In genomic region chr6:154751020-154751800, GRCh38 we compare ENCODE assay signal across 31 cellular contexts. TPM values are rescaled to one million over a fixed set of nuclear protein-coding genes. Genes with fewer than 3 reads are reported as not detected.
A peak's percentile ranks its signal among the peaks of the same experiment; 100 is the strongest.
DNase-seq lines count a peak whose midpoint lies in the region; ATAC-seq and TF ChIP-seq lines count a peak whose summit lies in the region.
"Had no signal": no experiment of that assay in that cellular context is flagged by ENCODE, and none has a peak within 500 bp of the region (broad histone marks: within the 10 kb centered on the region; RNA-seq: fewer than 3 reads in every experiment).

No MANE protein-coding gene starts in this region.

- no peak overlapping the region for H3K4me3 Mint-ChIP-seq in activated CD4-positive, alpha-beta T cell treated with anti-CD3 and anti-CD28 coated beads for 36 hours
- peak overlapping the region in 4 of 5 donors; percentile 46 to 69 (median 62) for H3K4me3 Mint-ChIP-seq in immature natural killer cell
- no peak overlapping the region for H3K4me3 Mint-ChIP-seq in stimulated activated naive B cell treated with anti-CD40 and anti-IgM and Interleukin-4, amounts not matched to agents 10 μg/mL and 1 μg/mL and 100 μg/mL, for 72 hours
- H3K4me3 Mint-ChIP-seq in glutamatergic neuron (ENCODE audit: unreplicated experiment), result no peak overlapping the region
- H3K4me3 Mint-ChIP-seq: activated CD8-positive, alpha-beta T cell treated with anti-CD3 and anti-CD28 coated beads for 36 hours; activated naive CD4-positive, alpha-beta T cell treated with anti-CD3 and anti-CD28 coated beads, Interleukin-2, amount 50 U/mL, for 24 hours; neural progenitor cell had no signal

- CTCF ChIA-PET in activated CD4-positive, alpha-beta T cell treated with anti-CD3 and anti-CD28 coated beads for 36 hours (lab: Charles Lee), result interaction anchor here (0.6 to 1.4 kb wide), 4 partner anchors 12 to 75 kb away, joined by 3 to 4 read pairs (median 3); no protein-coding TSS in a partner anchor

- H3K36me3 Mint-ChIP-seq in activated CD4-positive, alpha-beta T cell treated with anti-CD3 and anti-CD28 coated beads for 36 hours (ENCODE audit: low read depth), result peaks cover 16% of the 10 kb centered on the region
- peaks cover 0 to 3% (median 3%) of the 10 kb centered on the region in 3 donors for H3K36me3 Mint-ChIP-seq in immature natural killer cell
- peaks cover 6 to 21% of the 10 kb centered on the region in 2 donors for H3K36me3 Mint-ChIP-seq in stimulated activated naive B cell treated with anti-CD40 and anti-IgM and Interleukin-4, amounts not matched to agents 10 μg/mL and 1 μg/mL and 100 μg/mL, for 72 hours
- no peaks in the 10 kb centered on the region for H3K36me3 Mint-ChIP-seq in glutamatergic neuron (ENCODE audit: unreplicated experiment)

- no peak overlapping the region for H3K27ac Mint-ChIP-seq in activated CD4-positive, alpha-beta T cell treated with anti-CD3 and anti-CD28 coated beads for 36 hours
- peak overlapping the region in 5 of 6 donors; percentile 1 to 89 (median 76) for H3K27ac Mint-ChIP-seq in immature natural killer cell
- H3K27ac Mint-ChIP-seq in stimulated activated naive B cell treated with anti-CD40 and anti-IgM and Interleukin-4, amounts not matched to agents 10 μg/mL and 1 μg/mL and 100 μg/mL, for 72 hours, result peak overlapping the region; percentile 66
- H3K27ac Mint-ChIP-seq in glutamatergic neuron (ENCODE audit: unreplicated experiment), result no peak overlapping the region
- H3K27ac Mint-ChIP-seq: activated CD8-positive, alpha-beta T cell treated with anti-CD3 and anti-CD28 coated beads for 36 hours; activated naive CD4-positive, alpha-beta T cell treated with anti-CD3 and anti-CD28 coated beads, Interleukin-2, amount 50 U/mL, for 24 hours; neural progenitor cell had no signal

- intact Hi-C loops in activated CD4-positive, alpha-beta T cell treated with anti-CD3 and anti-CD28 coated beads for 36 hours (cut with DNase I, micrococcal nuclease), result loop anchor here in 1 of 2 experiments (2.0 kb wide), 1 partner anchor 22 kb away; no protein-coding TSS in a partner anchor

- no peak for TF ChIP-seq CTCF in glutamatergic neuron (IDR thresholded peaks at IDR 0.05; ENCODE audit: partially characterized antibody, unreplicated experiment)

- no peaks in the 10 kb centered on the region for H3K9me3 Mint-ChIP-seq in activated CD4-positive, alpha-beta T cell treated with anti-CD3 and anti-CD28 coated beads for 36 hours (ENCODE audit: low read depth)
- H3K9me3 Mint-ChIP-seq in immature natural killer cell (no peaks in the 10 kb centered on the region), glutamatergic neuron (ENCODE audit: unreplicated experiment) (peaks cover 2% of the 10 kb centered on the region)
- no peaks in the 10 kb centered on the region for H3K9me3 Mint-ChIP-seq in stimulated activated naive B cell treated with anti-CD40 and anti-IgM and Interleukin-4, amounts not matched to agents 10 μg/mL and 1 μg/mL and 100 μg/mL, for 72 hours
- H3K9me3 Mint-ChIP-seq: activated CD8-positive, alpha-beta T cell treated with anti-CD3 and anti-CD28 coated beads for 36 hours; activated naive CD4-positive, alpha-beta T cell treated with anti-CD3 and anti-CD28 coated beads, Interleukin-2, amount 50 U/mL, for 24 hours; IgD-negative memory B cell had no signal

- peaks cover 63% of the 10 kb centered on the region for H3K4me1 Mint-ChIP-seq in activated CD4-positive, alpha-beta T cell treated with anti-CD3 and anti-CD28 coated beads for 36 hours
- H3K4me1 Mint-ChIP-seq in immature natural killer cell, result peaks cover 81 to 92% of the 10 kb centered on the region in 2 donors
- peaks cover 17 to 48% of the 10 kb centered on the region in 2 donors for H3K4me1 Mint-ChIP-seq in stimulated activated naive B cell treated with anti-CD40 and anti-IgM and Interleukin-4, amounts not matched to agents 10 μg/mL and 1 μg/mL and 100 μg/mL, for 72 hours
- peaks cover 23% of the 10 kb centered on the region for H3K4me1 Mint-ChIP-seq in glutamatergic neuron (ENCODE audit: low read depth, unreplicated experiment)
- H3K4me1 Mint-ChIP-seq: neural progenitor cell had no signal

- in situ Hi-C loops in G401 (cut with HindIII; ENCODE audit: low sequenced_read_pairs), result no loop called here

- peak; percentile 60 for DNase-seq in activated CD4-positive, alpha-beta T cell treated with anti-CD3 and anti-CD28 coated beads for 36 hours
- no peak for DNase-seq in activated CD4-positive, alpha-beta T cell treated with anti-CD3 and anti-CD28 coated beads for 4 hours
- DNase-seq in stimulated activated naive CD4-positive, alpha-beta T cell treated with Interleukin-2 at 50 U/mL for 16 hours (lab: John Stamatoyannopoulos, UW), result peak; percentile 7
- no peak for DNase-seq in stimulated activated naive CD4-positive, alpha-beta T cell (lab: John Stamatoyannopoulos, UW)
- DNase-seq in immature natural killer cell, result peak in 2 of 3 donors; percentile 16 to 22
- no peak for DNase-seq in stimulated activated naive B cell treated with anti-CD40 and anti-IgM and Interleukin-4, amounts not matched to agents 10 μg/mL and 1 μg/mL and 100 μg/mL, for 72 hours
- no peak for DNase-seq in G401 (ENCODE audit: low spot score)
- no peak for DNase-seq in glutamatergic neuron
- DNase-seq: activated CD8-positive, alpha-beta T cell treated with anti-CD3 and anti-CD28 coated beads for 36 hours; aorta; colonic mucosa; foreskin fibroblast; heart right ventricle; kidney glomerular epithelial cell; lower lobe of right lung; mucosa of descending colon; NCI-H1092 treated with DMSO at 0.1 percent for 48 hours; NCI-H187; NCI-H524; PC-3; right cardiac atrium; spleen; stomach; T-helper 9 cell; thyroid gland; WERI-Rb-1 had no signal

- no peaks in the 10 kb centered on the region for H3K27me3 Mint-ChIP-seq in activated CD4-positive, alpha-beta T cell treated with anti-CD3 and anti-CD28 coated beads for 36 hours
- peaks cover 0 to 4% (median 4%) of the 10 kb centered on the region in 3 donors for H3K27me3 Mint-ChIP-seq in immature natural killer cell (ENCODE audit: low read depth in 3 of 3)
- H3K27me3 Mint-ChIP-seq in stimulated activated naive B cell treated with anti-CD40 and anti-IgM and Interleukin-4, amounts not matched to agents 10 μg/mL and 1 μg/mL and 100 μg/mL, for 72 hours, result no peaks in the 10 kb centered on the region
- H3K27me3 Mint-ChIP-seq in glutamatergic neuron (ENCODE audit: unreplicated experiment), result no peaks in the 10 kb centered on the region
- H3K27me3 Mint-ChIP-seq: activated CD8-positive, alpha-beta T cell treated with anti-CD3 and anti-CD28 coated beads for 36 hours; activated naive CD4-positive, alpha-beta T cell treated with anti-CD3 and anti-CD28 coated beads, Interleukin-2, amount 50 U/mL, for 24 hours; IgD-negative memory B cell had no signal

- ATAC-seq in activated CD4-positive, alpha-beta T cell treated with anti-CD3 and anti-CD28 coated beads for 36 hours, result peak; percentile 70
- no peak for ATAC-seq in stimulated activated naive B cell treated with anti-CD40 and anti-IgM and Interleukin-4, amounts not matched to agents 10 μg/mL and 1 μg/mL and 100 μg/mL, for 72 hours (replicated peaks)
- ATAC-seq: activated CD8-positive, alpha-beta T cell treated with anti-CD3 and anti-CD28 coated beads for 36 hours; esophagus mucosa; heart right ventricle; lower lobe of right lung; mucosa of descending colon; PC-3; right cardiac atrium; Right ventricle myocardium inferior had no signal

- POLR2A ChIA-PET in activated CD4-positive, alpha-beta T cell treated with anti-CD3 and anti-CD28 coated beads for 36 hours (lab: Charles Lee), result no interaction called here

RNA-seq across cellular contexts. Expression of gene SCAF8, which starts 18.0 kb away (rescaled TPM):
- 10 to 100 TPM; 33.9 to 44.5 TPM for total RNA-seq in activated CD4-positive, alpha-beta T cell treated with anti-CD3 and anti-CD28 coated beads for 36 hours
- 10 to 100 TPM in 1 of 3 donors, 1 to 10 TPM in 2; 6.4 to 18.2 (median 8.1) TPM for polyA plus RNA-seq in immature natural killer cell
- 18.6 and 26.2 TPM in 2 replicates for total RNA-seq in G401 (2014; rRNA removed; shearing (Covaris generic))
- total RNA-seq in glutamatergic neuron (ENCODE audit: unreplicated experiment), result 54.9 TPM

Comparison
In these comparisons a context has a peak if more than half of its experiments do, and no peak if none do; other contexts are left out.
1. DNase-seq: peak in activated CD4-positive, alpha-beta T cell treated with anti-CD3 and anti-CD28 coated beads for 36 hours (single experiment), stimulated activated naive CD4-positive, alpha-beta T cell treated with Interleukin-2 at 50 U/mL for 16 hours (single experiment) and immature natural killer cell (2 of 3); none in activated CD4-positive, alpha-beta T cell treated with anti-CD3 and anti-CD28 coated beads for 4 hours (0 of 2), stimulated activated naive CD4-positive, alpha-beta T cell (0 of 6), stimulated activated naive B cell treated with anti-CD40 and anti-IgM and Interleukin-4, amounts not matched to agents 10 μg/mL and 1 μg/mL and 100 μg/mL, for 72 hours (single experiment), G401 (single experiment) and glutamatergic neuron (single experiment).
2. H3K27ac Mint-ChIP-seq: peak in immature natural killer cell (5 of 6) and stimulated activated naive B cell treated with anti-CD40 and anti-IgM and Interleukin-4, amounts not matched to agents 10 μg/mL and 1 μg/mL and 100 μg/mL, for 72 hours (single experiment); none in activated CD4-positive, alpha-beta T cell treated with anti-CD3 and anti-CD28 coated beads for 36 hours (single experiment) and glutamatergic neuron (single experiment).
3. H3K4me3 Mint-ChIP-seq: peak in immature natural killer cell (4 of 5); none in activated CD4-positive, alpha-beta T cell treated with anti-CD3 and anti-CD28 coated beads for 36 hours (single experiment), stimulated activated naive B cell treated with anti-CD40 and anti-IgM and Interleukin-4, amounts not matched to agents 10 μg/mL and 1 μg/mL and 100 μg/mL, for 72 hours (0 of 2) and glutamatergic neuron (single experiment).